In genomic region chr6:120826253-120826652, GRCh38 we compare ENCODE assay signal across 9 cellular contexts.
DNase-seq lines count a peak whose midpoint lies in the region; ATAC-seq and TF ChIP-seq lines count a peak whose summit lies in the region.
"Had no signal": no experiment of that assay in that cellular context is flagged by ENCODE, and none has a peak within 500 bp of the region (broad histone marks: within the 10 kb centered on the region; RNA-seq: fewer than 3 reads in every experiment).

No MANE protein-coding gene starts in this region.

- H3K4me1 ChIP-seq in KMS-11 (ENCODE audit: low read depth, poor library complexity, severe bottlenecking) (no peaks in the 10 kb centered on the region), lung (ENCODE audit: control insufficient read depth in 2 of 2, insufficient read depth in 2 of 2, low read length in 2 of 2) (no peaks in the 10 kb centered on the region)
- H3K4me1 ChIP-seq: BLaER1 had no signal

- H2AFZ ChIP-seq in KMS-11 (ENCODE audit: low read depth) = no peak overlapping the region

- POLR2A ChIA-PET in activated CD8-positive, alpha-beta T cell treated with anti-CD3 and anti-CD28 coated beads, Interleukin-2, amount 10 ng/mL, durations not matched to agents 7 days and 5 days (lab: Charles Lee) = no interaction called here

- no peak overlapping the region for H3K4me2 ChIP-seq in KMS-11
- H3K4me2 ChIP-seq: BLaER1 had no signal

- no peak overlapping the region for H3K9ac ChIP-seq in KMS-11
- H3K9ac ChIP-seq: BLaER1 had no signal

- no peaks in the 10 kb centered on the region for H3K27me3 Mint-ChIP-seq in activated CD8-positive, alpha-beta T cell treated with anti-CD3 and anti-CD28 coated beads, Interleukin-2, amount 10 ng/mL, durations not matched to agents 7 days and 5 days (ENCODE audit: low read depth)

- H3K79me2 ChIP-seq in KMS-11 (ENCODE audit: insufficient read depth, low read depth) = no peaks in the 10 kb centered on the region

- no peak overlapping the region for H3K27ac ChIP-seq in KMS-11
- no peak overlapping the region for H3K27ac ChIP-seq in lung (ENCODE audit: low read depth in 1 of 2, low read length in 1 of 2)
- H3K27ac ChIP-seq: BLaER1 had no signal

- H3K27ac Mint-ChIP-seq in activated CD8-positive, alpha-beta T cell treated with anti-CD3 and anti-CD28 coated beads, Interleukin-2, amount 10 ng/mL, durations not matched to agents 7 days and 5 days = no peak overlapping the region

- H3K36me3 ChIP-seq in KMS-11 (ENCODE audit: insufficient read depth) = no peaks in the 10 kb centered on the region
- H3K36me3 ChIP-seq in lung (ENCODE audit: control insufficient read depth in 2 of 2, insufficient read depth in 2 of 2, low read length in 2 of 2) = no peaks in the 10 kb centered on the region
- H3K36me3 ChIP-seq: BLaER1 had no signal

- ATAC-seq in activated CD8-positive, alpha-beta T cell treated with anti-CD3 and anti-CD28 coated beads, Interleukin-2, amount 10 ng/mL, durations not matched to agents 7 days and 5 days = no peak
- ATAC-seq in lung (ENCODE audit: insufficient read depth, low FRiP score) (no peak), HG03520 (IDR thresholded peaks at IDR 0.05; ENCODE audit: unreplicated experiment) (no peak), HG02840 (IDR thresholded peaks at IDR 0.05; ENCODE audit: low FRiP score, unreplicated experiment) (no peak)

- no peaks in the 10 kb centered on the region for H3K27me3 ChIP-seq in KMS-11 (ENCODE audit: insufficient read depth, low read depth)
- H3K27me3 ChIP-seq in lung (ENCODE audit: control insufficient read depth, insufficient read depth) = no peaks in the 10 kb centered on the region
- H3K27me3 ChIP-seq: BLaER1 had no signal

- no peak overlapping the region for H3K4me3 ChIP-seq in KMS-11 (IDR thresholded peaks at IDR 0.05; ENCODE audit: insufficient read depth, low read depth, low read length)
- H3K4me3 ChIP-seq in lung = no peak overlapping the region
- H3K4me3 ChIP-seq: BLaER1 had no signal

- peak; percentile 50 for TF ChIP-seq CTCF in KMS-11 (conservative IDR thresholded peaks at IDR 0.05; ENCODE audit: low read depth, low read length)
- TF ChIP-seq CTCF in lung (IDR thresholded peaks at IDR 0.05; ENCODE audit: control extremely low read depth, extremely low read depth) = peak; percentile 2

- no peak overlapping the region for H3K4me3 Mint-ChIP-seq in activated CD8-positive, alpha-beta T cell treated with anti-CD3 and anti-CD28 coated beads, Interleukin-2, amount 10 ng/mL, durations not matched to agents 7 days and 5 days

- H3K36me3 Mint-ChIP-seq in activated CD8-positive, alpha-beta T cell treated with anti-CD3 and anti-CD28 coated beads, Interleukin-2, amount 10 ng/mL, durations not matched to agents 7 days and 5 days (ENCODE audit: low read depth) = no peaks in the 10 kb centered on the region

- H4K20me1 ChIP-seq in KMS-11 (ENCODE audit: insufficient read depth) = no peaks in the 10 kb centered on the region
- H4K20me1 ChIP-seq: BLaER1 had no signal

- H3K9me3 ChIP-seq in lung (ENCODE audit: control insufficient read depth in 2 of 2, insufficient read depth in 1 of 2, low read length in 1 of 2) = no peaks in the 10 kb centered on the region
- H3K9me3 ChIP-seq: BLaER1 had no signal

- peak; percentile 22 to 28 for DNase-seq in NCI-H2081 (lab: John Stamatoyannopoulos, UW)
- DNase-seq in NCI-H2081 treated with DMSO at 0.1 percent for 48 hours (lab: John Stamatoyannopoulos, UW) = no peak
- peak; percentile 22 for DNase-seq in activated CD8-positive, alpha-beta T cell treated with anti-CD3 and anti-CD28 coated beads, Interleukin-2, amount 10 ng/mL, durations not matched to agents 7 days and 5 days
- no peak for DNase-seq in lung (ENCODE audit: low spot score)
- DNase-seq in stimulated activated naive CD4-positive, alpha-beta T cell treated with Interleukin-2 at 50 U/mL for 16 hours (lab: John Stamatoyannopoulos, UW) = no peak

- CTCF ChIA-PET in activated CD8-positive, alpha-beta T cell treated with anti-CD3 and anti-CD28 coated beads, Interleukin-2, amount 10 ng/mL, durations not matched to agents 7 days and 5 days (lab: Charles Lee) = no interaction called here

- no peaks in the 10 kb centered on the region for H3K9me3 Mint-ChIP-seq in activated CD8-positive, alpha-beta T cell treated with anti-CD3 and anti-CD28 coated beads, Interleukin-2, amount 10 ng/mL, durations not matched to agents 7 days and 5 days (ENCODE audit: insufficient read depth)

- 56 to 59% methylated on average over 2 of the region's 2 CpGs for WGBS in lung, 2 donors

- H3K4me1 Mint-ChIP-seq in activated CD8-positive, alpha-beta T cell treated with anti-CD3 and anti-CD28 coated beads, Interleukin-2, amount 10 ng/mL, durations not matched to agents 7 days and 5 days (ENCODE audit: low read depth) = no peaks in the 10 kb centered on the region

Comparison
In these comparisons a context has a peak if more than half of its experiments do, and no peak if none do; other contexts are left out.
1. DNase-seq: peak in NCI-H2081 (2 of 2) and activated CD8-positive, alpha-beta T cell treated with anti-CD3 and anti-CD28 coated beads, Interleukin-2, amount 10 ng/mL, durations not matched to agents 7 days and 5 days (single experiment); none in NCI-H2081 treated with DMSO at 0.1 percent for 48 hours (single experiment), lung (single experiment) and stimulated activated naive CD4-positive, alpha-beta T cell treated with Interleukin-2 at 50 U/mL for 16 hours (single experiment).